15 cellular contexts compared by ENCODE assay signal in the genomic region with DNA sequence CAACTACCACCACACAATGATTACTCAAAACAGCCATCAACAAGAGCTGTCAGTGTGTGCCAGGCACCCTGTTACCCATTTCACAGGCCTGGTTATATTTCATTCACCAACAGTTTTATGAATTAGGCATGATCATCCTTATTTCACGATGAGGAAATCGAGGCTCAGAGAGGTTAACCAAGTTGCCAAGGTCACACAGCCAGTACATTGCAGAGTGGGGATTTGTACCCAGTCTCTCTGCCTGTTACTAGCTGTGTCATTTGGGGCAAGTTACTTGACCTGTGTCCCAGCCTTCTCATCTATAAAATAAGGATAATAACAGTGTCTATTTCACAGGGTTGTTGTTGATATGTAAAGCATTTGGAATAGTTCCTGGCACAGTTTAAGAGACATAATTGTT.
DNase-seq lines count a peak whose midpoint lies in the region; ATAC-seq, FAIRE-seq and TF ChIP-seq lines count a peak whose summit lies in the region.
"Had no signal": no experiment of that assay in that cellular context is flagged by ENCODE, and none has a peak within 500 bp of the region (broad histone marks: within the 10 kb centered on the region; RNA-seq: fewer than 3 reads in every experiment).

No MANE protein-coding gene starts in this region.

- no peaks in the 10 kb centered on the region for H3K36me3 ChIP-seq in HepG2 (replicated peaks in 1 of 2; ENCODE audit: control insufficient read depth in 1 of 2, insufficient read depth in 2 of 2, low read length in 2 of 2)
- H3K36me3 ChIP-seq in right lobe of liver: no peaks in the 10 kb centered on the region
- no peaks in the 10 kb centered on the region for H3K36me3 ChIP-seq in psoas muscle (ENCODE audit: insufficient read depth in 1 of 2, low read depth in 1 of 2)

- peaks cover 2 to 27% of the 10 kb centered on the region in 2 experiments; a peak in 3 of 5 replicates for H3K27me3 ChIP-seq in HepG2 (ENCODE audit: control insufficient read depth in 1 of 2, insufficient read depth in 2 of 2, low read length in 2 of 2)
- no peaks in the 10 kb centered on the region for H3K27me3 ChIP-seq in right lobe of liver
- H3K27me3 ChIP-seq in psoas muscle (ENCODE audit: insufficient read depth in 3 of 3, low read length in 2 of 3): no peaks in the 10 kb centered on the region

- peaks cover 13% of the 10 kb centered on the region for H3K27me3 Mint-ChIP-seq in glutamatergic neuron (ENCODE audit: unreplicated experiment)
- no peaks in the 10 kb centered on the region for H3K27me3 Mint-ChIP-seq in MCF 10A (ENCODE audit: insufficient read depth, unreplicated experiment)
- H3K27me3 Mint-ChIP-seq: CD4-positive, alpha-beta T cell had no signal

- in situ Hi-C loops in HepG2 (cut with HindIII; ENCODE audit: extremely low pct_ligation_motif_present, low pct_unique_long_range_greater_than_20kb): no loop called here

- CTCF ChIA-PET in HepG2 (lab: Yijun Ruan, JAX; ENCODE audit: low intra/inter-chr PET ratio, low total read pairs): no interaction called here
- CTCF ChIA-PET in MCF 10A (lab: Yijun Ruan, JAX): interaction anchor here (1.1 to 1.3 kb wide), 2 partner anchors 16 to 204 kb away, joined by 3 to 7 read pairs; no protein-coding TSS in a partner anchor

- no peak for FAIRE-seq in HepG2 (lab: Jason Lieb, UNC)
- FAIRE-seq: GM12878, GM18507, H54 had no signal

- POLR2A ChIA-PET in HepG2 (lab: Yijun Ruan, JAX) (no interaction called here), MCF 10A (lab: Yijun Ruan, JAX) (interaction anchor here (0.6 kb wide), 1 partner anchor 1991 kb away, joined by 4 read pairs; no protein-coding TSS in a partner anchor)

- no peaks in the 10 kb centered on the region for H3K79me2 ChIP-seq in HepG2 (ENCODE audit: insufficient read depth, low read length)

- WGBS in HepG2 (ENCODE audit: low lambda C conversion rate): 10% methylated on average over 2 of the region's 2 CpGs
- WGBS in right lobe of liver (ENCODE audit: insufficient coverage, low coverage, low lambda C conversion rate, missing lambda C conversion rate): 89% methylated on average over 2 of the region's 2 CpGs
- 86 to 95% (median 91%) methylated on average over 2 of the region's 2 CpGs for WGBS in psoas muscle, 3 donors

- TF ChIP-seq EP300 in HepG2 (IDR thresholded peaks at IDR 0.05; ENCODE audit: low read depth in 2 of 2, low read length in 2 of 2) (no peak), HepG2 (CRISPR knock-in tag; IDR thresholded peaks at IDR 0.05; ENCODE audit: borderline replicate concordance) (no peak)

- no peak for DNase-seq in HepG2 (ENCODE audit: low spot score)
- DNase-seq in right lobe of liver: no peak
- DNase-seq in glutamatergic neuron: no peak
- no peak for DNase-seq in psoas muscle
- DNase-seq in NCI-H2227 (lab: John Stamatoyannopoulos, UW; ENCODE audit: unreplicated experiment): no peak
- no peak for DNase-seq in MCF 10A (ENCODE audit: unreplicated experiment)
- DNase-seq: 8988T; ACHN; CD4-positive, alpha-beta T cell; DMS79 had no signal

- H3K4me1 Mint-ChIP-seq in glutamatergic neuron (ENCODE audit: low read depth, unreplicated experiment): peaks cover 50% of the 10 kb centered on the region
- H3K4me1 Mint-ChIP-seq in MCF 10A (ENCODE audit: insufficient read depth, unreplicated experiment): no peaks in the 10 kb centered on the region

- no peak overlapping the region for H3K27ac ChIP-seq in HepG2 (ENCODE audit: extremely low read length, insufficient read depth, low read length)
- H3K27ac ChIP-seq in right lobe of liver: no peak overlapping the region
- peak overlapping the region; percentile 36 for H3K27ac ChIP-seq in psoas muscle

- no peaks in the 10 kb centered on the region for H3K9me3 ChIP-seq in HepG2 (ENCODE audit: low read length)
- no peaks in the 10 kb centered on the region for H3K9me3 ChIP-seq in right lobe of liver
- H3K9me3 ChIP-seq in psoas muscle: no peaks in the 10 kb centered on the region

- peaks cover 14% of the 10 kb centered on the region for H3K9me3 Mint-ChIP-seq in glutamatergic neuron (ENCODE audit: unreplicated experiment)
- no peaks in the 10 kb centered on the region for H3K9me3 Mint-ChIP-seq in MCF 10A (ENCODE audit: unreplicated experiment)
- H3K9me3 Mint-ChIP-seq: CD4-positive, alpha-beta T cell had no signal

- H3K4me1 ChIP-seq in HepG2 (ENCODE audit: insufficient read depth, low read length) (no peaks in the 10 kb centered on the region), right lobe of liver (peaks cover 0 to 34% (median 11%) of the 10 kb centered on the region in 4 donors), psoas muscle (peaks cover 33% of the 10 kb centered on the region)

- TF ChIP-seq CTCF in HepG2 (CRISPR knock-in tag; IDR thresholded peaks at IDR 0.05) (no peak), right lobe of liver (IDR thresholded peaks at IDR 0.05) (no peak), glutamatergic neuron (IDR thresholded peaks at IDR 0.05; ENCODE audit: partially characterized antibody, unreplicated experiment) (no peak), psoas muscle (IDR thresholded peaks at IDR 0.05) (no peak), MCF 10A (IDR thresholded peaks at IDR 0.05; ENCODE audit: unreplicated experiment) (no peak)

- intact Hi-C loops in HepG2 (cut with micrococcal nuclease; ENCODE audit: unreplicated experiment): no loop called here
- intact Hi-C loops in right lobe of liver (cut with DNase I): no loop called here
- intact Hi-C loops in psoas muscle (cut with DNase I): no loop called here
- intact Hi-C loops in MCF 10A (cut with micrococcal nuclease): no loop called here

- no peak overlapping the region for H3K9ac ChIP-seq in HepG2 (ENCODE audit: insufficient read depth, low read depth, low read length)

- BruUV-seq in HepG2 (replicated peaks; lab: Mats Ljungman, UMichigan) (no TSS peak), MCF 10A (replicated peaks; lab: Mats Ljungman, UMichigan) (no TSS peak)

- peak overlapping the region; percentile 86 for H3K4me3 Mint-ChIP-seq in glutamatergic neuron (ENCODE audit: unreplicated experiment)
- no peak overlapping the region for H3K4me3 Mint-ChIP-seq in MCF 10A (ENCODE audit: unreplicated experiment)
- H3K4me3 Mint-ChIP-seq: CD4-positive, alpha-beta T cell had no signal

- H4K20me1 ChIP-seq in HepG2 (ENCODE audit: insufficient read depth, low read length): no peaks in the 10 kb centered on the region

- TF ChIP-seq POLR2A in HepG2 (IDR thresholded peaks at IDR 0.05; ENCODE audit: insufficient read depth in 1 of 2, low read depth in 2 of 2, low read length in 2 of 2) (no peak), right lobe of liver (IDR thresholded peaks at IDR 0.05) (no peak)

- no peak overlapping the region for H2AFZ ChIP-seq in HepG2 (ENCODE audit: low read length)

- no peak overlapping the region for H3K4me2 ChIP-seq in HepG2 (ENCODE audit: low read depth, low read length)

- H3K4me3 ChIP-seq in HepG2 (replicated peaks in 1 of 3; ENCODE audit: insufficient read depth in 1 of 3, low read depth in 2 of 3, low read length in 3 of 3) (no peak overlapping the region), right lobe of liver (no peak overlapping the region), psoas muscle (no peak overlapping the region)
- H3K4me3 ChIP-seq: GM12878 had no signal

- TF ChIP-seq RAD21 in HepG2 (CRISPR knock-in tag; IDR thresholded peaks at IDR 0.05): no peak

- H3K27ac Mint-ChIP-seq in glutamatergic neuron (ENCODE audit: unreplicated experiment) (peak overlapping the region; percentile 91), MCF 10A (ENCODE audit: low read depth, unreplicated experiment) (no peak overlapping the region)
- H3K27ac Mint-ChIP-seq: CD4-positive, alpha-beta T cell had no signal

- no peak for ATAC-seq in HepG2
- ATAC-seq in right lobe of liver: no peak
- ATAC-seq in psoas muscle: no peak
- no peak for ATAC-seq in HG02623 (IDR thresholded peaks at IDR 0.05; ENCODE audit: unreplicated experiment)
- ATAC-seq: GM12878, HCT116 had no signal

- H3K36me3 Mint-ChIP-seq in glutamatergic neuron (ENCODE audit: unreplicated experiment): no peaks in the 10 kb centered on the region
- no peaks in the 10 kb centered on the region for H3K36me3 Mint-ChIP-seq in MCF 10A (ENCODE audit: insufficient read depth, unreplicated experiment)

TF ChIP-seq in HepG2, 621 proteins besides CTCF, POLR2A, EP300 and RAD21:
- TF ChIP-seq ZFP41 (CRISPR knock-in tag; IDR thresholded peaks at IDR 0.05; ENCODE audit: borderline replicate concordance): no peak
- TF ChIP-seq ZNF768 (CRISPR knock-in tag; IDR thresholded peaks at IDR 0.05): peak; percentile 31; the same call in 1 of the 2 replicates
- TF ChIP-seq ZNF143 (CRISPR knock-in tag; IDR thresholded peaks at IDR 0.05): no peak
- TF ChIP-seq ZFAT (CRISPR knock-in tag; conservative IDR thresholded peaks at IDR 0.05): no peak
